Comparison of ENCODE assay signal across 16 cellular contexts in genomic region chr2:147232225-147232669, GRCh38.
A peak's percentile ranks its signal among the peaks of the same experiment; 100 is the strongest.
DNase-seq lines count a peak whose midpoint lies in the region; ATAC-seq and TF ChIP-seq lines count a peak whose summit lies in the region.
"Had no signal": no experiment of that assay in that cellular context is flagged by ENCODE, and none has a peak within 500 bp of the region (broad histone marks: within the 10 kb centered on the region; RNA-seq: fewer than 3 reads in every experiment).

No MANE protein-coding gene starts in this region.

- POLR2A ChIA-PET in GM10248 (lab: Yijun Ruan, JAX) = no interaction called here

- TF ChIP-seq CTCF in epithelial cell of proximal tubule (conservative IDR thresholded peaks at IDR 0.05; ENCODE audit: low read depth, low read length) = no peak
- no peak for TF ChIP-seq CTCF in GM10248 (IDR thresholded peaks at IDR 0.05; ENCODE audit: control extremely low read depth, extremely low read depth, low read depth, missing control alignments)

- peak; percentile 26 for ATAC-seq in GM21529 (IDR thresholded peaks at IDR 0.05; ENCODE audit: unreplicated experiment)
- ATAC-seq: left ventricle myocardium superior had no signal

- DNase-seq in DMS153 treated with DMSO at 0.1 percent for 48 hours (lab: John Stamatoyannopoulos, UW; ENCODE audit: unreplicated experiment) = peak; percentile 26
- DNase-seq in NCI-H510A treated with DMSO at 0.1 percent for 48 hours (lab: John Stamatoyannopoulos, UW) = peak; percentile 65
- DNase-seq in epithelial cell of proximal tubule (ENCODE audit: low read depth) = peak; percentile 63
- DNase-seq in Ammon's horn (ENCODE audit: low spot score) = no peak
- no peak for DNase-seq in NOMO-1 treated with DMSO at 0.1 percent for 48 hours (lab: John Stamatoyannopoulos, UW; ENCODE audit: unreplicated experiment)
- DNase-seq in GM10248 (ENCODE audit: extremely low spot score) = no peak
- DNase-seq in hypothalamus (lab: John Stamatoyannopoulos, UW) = no peak
- DNase-seq: activated B cell treated with CpG ODN at 0.5 μM for 24 hours; activated naive CD4-positive, alpha-beta T cell treated with anti-CD3 and anti-CD28 coated beads, Interleukin-2, amount 50 U/mL, for 16 hours; C1 segment of cervical spinal cord; hippocampal formation; left ventricle myocardium superior; NCI-H226; ovary; substantia nigra had no signal

- CTCF ChIA-PET in GM10248 (lab: Yijun Ruan, JAX) = interaction anchor here (1.4 to 1.5 kb wide), 2 partner anchors 122 to 149 kb away, joined by 3 read pairs; no protein-coding TSS in a partner anchor

- H3K4me3 ChIP-seq in epithelial cell of proximal tubule (ENCODE audit: low read depth, low read length) = no peak overlapping the region
- H3K4me3 ChIP-seq: ovary had no signal

Comparison
In these comparisons a context has a peak if more than half of its experiments do, and no peak if none do; other contexts are left out.
1. DNase-seq: peak in DMS153 treated with DMSO at 0.1 percent for 48 hours (single experiment), NCI-H510A treated with DMSO at 0.1 percent for 48 hours (single experiment) and epithelial cell of proximal tubule (single experiment); none in Ammon's horn (single experiment), NOMO-1 treated with DMSO at 0.1 percent for 48 hours (single experiment), GM10248 (single experiment) and hypothalamus (0 of 51).